Comparison of ENCODE assay signal across 24 cellular contexts in the genomic region with DNA sequence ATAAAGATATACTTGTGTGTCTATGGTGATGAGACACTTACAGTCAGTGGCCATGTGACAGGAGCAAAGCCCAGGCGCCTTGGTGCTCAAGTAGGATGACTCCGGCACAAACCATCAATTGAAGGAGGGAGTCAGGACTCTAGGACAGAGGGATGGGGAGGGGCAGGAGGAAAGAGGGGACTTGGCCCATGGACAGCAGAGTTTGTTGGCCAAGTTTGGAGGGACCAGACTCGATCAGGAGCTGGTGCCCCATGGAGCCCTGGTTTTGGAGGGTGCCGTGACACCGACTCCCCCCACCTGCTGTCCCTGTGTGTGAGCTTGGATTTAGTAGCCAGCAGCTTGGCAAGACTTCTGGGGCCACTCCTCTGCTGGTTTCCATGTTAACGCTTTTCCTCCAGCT.
"Had no signal": no experiment of that assay in that cellular context is flagged by ENCODE, and none has a peak within 500 bp of the region (broad histone marks: within the 10 kb centered on the region; RNA-seq: fewer than 3 reads in every experiment).

No MANE protein-coding gene starts in this region.

- H2AFZ ChIP-seq: neural progenitor cell had no signal

- H3K27ac ChIP-seq: lower lobe of right lung, neural progenitor cell, ovary, stomach, thyroid gland, vagina had no signal

- H3K9ac ChIP-seq: neural progenitor cell had no signal

- H3K4me3 Mint-ChIP-seq: memory B cell; naive B cell; natural killer cell treated with Interleukin-12 subunit alpha and Interleukin-12 subunit beta and Interleukin-15 and Interleukin-18, amount 100 ng/mL, for 72 hours; neural progenitor cell; stimulated activated effector memory CD8-positive, alpha-beta T cell treated with anti-CD3 and anti-CD28 coated beads, Interleukin-12 subunit alpha, Interleukin-12 subunit beta, amount 100 ng/mL, for 72 hours had no signal

- H3K4me2 ChIP-seq: neural progenitor cell, smooth muscle cell had no signal

- H3K27me3 ChIP-seq: neural progenitor cell, ovary, stomach, thyroid gland, vagina had no signal

- H3K27me3 Mint-ChIP-seq: memory B cell; naive B cell; natural killer cell treated with Interleukin-12 subunit alpha and Interleukin-12 subunit beta and Interleukin-15 and Interleukin-18, amount 100 ng/mL, for 72 hours had no signal

- H3K36me3 Mint-ChIP-seq: natural killer cell treated with Interleukin-12 subunit alpha and Interleukin-12 subunit beta and Interleukin-15 and Interleukin-18, amount 100 ng/mL, for 72 hours; neural progenitor cell; stimulated activated effector memory CD8-positive, alpha-beta T cell treated with anti-CD3 and anti-CD28 coated beads, Interleukin-12 subunit alpha, Interleukin-12 subunit beta, amount 100 ng/mL, for 72 hours had no signal

- H3K9me3 ChIP-seq: lower lobe of right lung, ovary, stomach, thyroid gland, vagina had no signal

- H3K27ac Mint-ChIP-seq: memory B cell; natural killer cell treated with Interleukin-12 subunit alpha and Interleukin-12 subunit beta and Interleukin-15 and Interleukin-18, amount 100 ng/mL, for 72 hours; neural progenitor cell; stimulated activated effector memory CD8-positive, alpha-beta T cell treated with anti-CD3 and anti-CD28 coated beads, Interleukin-12 subunit alpha, Interleukin-12 subunit beta, amount 100 ng/mL, for 72 hours had no signal

- H3K4me1 Mint-ChIP-seq: stimulated activated effector memory CD8-positive, alpha-beta T cell treated with anti-CD3 and anti-CD28 coated beads, Interleukin-12 subunit alpha, Interleukin-12 subunit beta, amount 100 ng/mL, for 72 hours had no signal

- DNase-seq: cortex of kidney; head of caudate nucleus; left ventricle myocardium superior; lower lobe of right lung; naive B cell; nucleus accumbens; retina; stimulated activated CD4-positive, alpha-beta T cell treated with anti-CD3 and anti-CD28 coated beads, Interleukin-12 subunit alpha, Interleukin-12 subunit beta, amount 100 ng/mL, for 4 hours; stimulated activated CD4-positive, alpha-beta T cell treated with anti-CD3 and anti-CD28 coated beads, Interleukin-1b, Interleukin-23, amount 100 ng/mL, for 48 hours; stimulated activated CD4-positive, alpha-beta T cell treated with anti-CD3 and anti-CD28 coated beads, Interleukin-4, amount 100 ng/mL, for 24 hours; stimulated activated naive CD4-positive, alpha-beta T cell treated with Interleukin-2 at 50 U/mL for 16 hours; stomach; thyroid gland; trophoblast cell had no signal

- FAIRE-seq: frontal cortex, keratinocyte had no signal

- H3K9me3 Mint-ChIP-seq: memory B cell; naive B cell; natural killer cell treated with Interleukin-12 subunit alpha and Interleukin-12 subunit beta and Interleukin-15 and Interleukin-18, amount 100 ng/mL, for 72 hours; neural progenitor cell; stimulated activated effector memory CD8-positive, alpha-beta T cell treated with anti-CD3 and anti-CD28 coated beads, Interleukin-12 subunit alpha, Interleukin-12 subunit beta, amount 100 ng/mL, for 72 hours had no signal

- H3K4me3 ChIP-seq: lower lobe of right lung, neural progenitor cell, ovary, smooth muscle cell, stomach, thyroid gland, vagina had no signal

- H3K36me3 ChIP-seq: lower lobe of right lung, neural progenitor cell, ovary, stomach, thyroid gland, vagina had no signal

- ATAC-seq: left ventricle myocardium superior; natural killer cell treated with Interleukin-12 subunit alpha and Interleukin-12 subunit beta and Interleukin-15 and Interleukin-18, amount 100 ng/mL, for 72 hours; sciatic nerve; stimulated activated effector memory CD8-positive, alpha-beta T cell treated with anti-CD3 and anti-CD28 coated beads, Interleukin-12 subunit alpha, Interleukin-12 subunit beta, amount 100 ng/mL, for 72 hours had no signal

- H3K4me1 ChIP-seq: lower lobe of right lung, stomach, thyroid gland, vagina had no signal
